ENCODE assay signal across 9 cellular contexts in the genomic region with DNA sequence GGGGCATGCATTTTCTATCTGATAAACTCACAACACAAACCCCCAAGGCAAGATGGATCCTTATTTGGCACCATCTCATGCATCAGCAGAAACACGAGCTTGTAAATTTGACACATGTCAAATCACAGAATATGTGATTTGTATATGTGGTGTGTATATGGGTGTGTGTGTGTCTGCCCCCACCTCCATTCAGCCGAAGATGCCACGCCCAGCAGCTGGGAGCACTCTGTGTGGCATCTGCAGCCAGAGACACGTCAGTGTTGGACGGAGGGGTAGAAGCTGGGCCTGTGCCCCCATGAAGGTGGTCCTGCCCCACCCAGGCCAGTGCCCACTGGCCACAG.
"Had no signal": no experiment of that assay in that cellular context is flagged by ENCODE, and none has a peak within 500 bp of the region (broad histone marks: within the 10 kb centered on the region; RNA-seq: fewer than 3 reads in every experiment).

No MANE protein-coding gene starts in this region.

- H3K27ac Mint-ChIP-seq: activated CD4-positive, alpha-beta memory T cell treated with anti-CD3 and anti-CD28 coated beads, Interleukin-2, amount 10 ng/mL, durations not matched to agents 7 days and 5 days; activated naive CD8-positive, alpha-beta T cell had no signal

- H3K27me3 Mint-ChIP-seq: activated CD4-positive, alpha-beta memory T cell treated with anti-CD3 and anti-CD28 coated beads, Interleukin-2, amount 10 ng/mL, durations not matched to agents 7 days and 5 days; activated naive CD8-positive, alpha-beta T cell had no signal

- H3K36me3 ChIP-seq: breast epithelium, right atrium auricular region, tibial nerve had no signal

- DNase-seq: activated gamma-delta T cell, left cardiac atrium, T-helper 9 cell had no signal

- H3K4me3 Mint-ChIP-seq: activated CD4-positive, alpha-beta memory T cell treated with anti-CD3 and anti-CD28 coated beads, Interleukin-2, amount 10 ng/mL, durations not matched to agents 7 days and 5 days; activated naive CD8-positive, alpha-beta T cell had no signal

- H3K27ac ChIP-seq: breast epithelium, right atrium auricular region, skin epidermis, tibial nerve had no signal

- H3K9me3 ChIP-seq: breast epithelium, right atrium auricular region, tibial nerve had no signal

- H3K9me3 Mint-ChIP-seq: activated CD4-positive, alpha-beta memory T cell treated with anti-CD3 and anti-CD28 coated beads, Interleukin-2, amount 10 ng/mL, durations not matched to agents 7 days and 5 days had no signal

- H3K4me1 ChIP-seq: breast epithelium, right atrium auricular region, tibial nerve had no signal

- H3K27me3 ChIP-seq: breast epithelium, right atrium auricular region, tibial nerve had no signal

- H3K4me3 ChIP-seq: breast epithelium, right atrium auricular region, skin epidermis, tibial nerve had no signal

- H3K36me3 Mint-ChIP-seq: activated naive CD8-positive, alpha-beta T cell had no signal
